In the genomic region with DNA sequence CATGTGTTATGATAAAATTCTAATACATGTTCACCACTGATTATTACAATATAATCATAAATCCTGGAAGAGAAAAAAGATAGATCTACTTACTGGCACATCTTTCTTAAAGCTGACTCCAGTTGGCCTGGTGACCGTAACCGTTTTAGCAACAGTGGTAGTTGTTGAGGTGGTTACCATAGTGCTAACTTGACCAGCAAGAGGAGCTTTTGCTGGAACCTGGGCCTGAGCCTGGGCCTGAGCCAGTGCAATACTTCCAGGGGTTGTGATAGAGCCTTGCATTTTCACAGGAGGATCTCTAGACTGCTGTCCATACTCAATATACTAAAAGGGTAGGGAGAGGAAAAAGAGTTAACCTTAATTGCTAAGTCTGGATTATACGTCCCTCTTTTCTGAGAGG, we compare ENCODE assay signal across 2 cellular contexts.
A peak's percentile ranks its signal among the peaks of the same experiment; 100 is the strongest.
TF ChIP-seq lines count a peak whose summit lies in the region.

No MANE protein-coding gene starts in this region.

TF ChIP-seq in K562, 482 proteins besides CTCF, POLR2A, EP300 and RAD21:
- TF ChIP-seq ETV5 (CRISPR knock-in tag; IDR thresholded peaks at IDR 0.05; ENCODE audit: low read depth) (no peak), RFX1 (IDR thresholded peaks at IDR 0.05) (peak; percentile 22; the same call in 1 of the 2 replicates), ZZZ3 (IDR thresholded peaks at IDR 0.05) (peak; percentile 23; the same call in 1 of the 2 replicates)

TF ChIP-seq in WTC11, 78 proteins besides CTCF, POLR2A, EP300 and RAD21:
- TF ChIP-seq CREM (CRISPR knock-in tag; IDR thresholded peaks at IDR 0.05) (no peak), ZNF396 (CRISPR knock-in tag; IDR thresholded peaks at IDR 0.05; ENCODE audit: borderline replicate concordance) (no peak), ZNF671 (CRISPR knock-in tag; IDR thresholded peaks at IDR 0.05) (no peak), RORB (CRISPR knock-in tag; IDR thresholded peaks at IDR 0.05) (no peak), IRF2 (CRISPR knock-in tag; IDR thresholded peaks at IDR 0.05; ENCODE audit: borderline replicate concordance, low read depth) (no peak)
- TF ChIP-seq, protein P1, sequence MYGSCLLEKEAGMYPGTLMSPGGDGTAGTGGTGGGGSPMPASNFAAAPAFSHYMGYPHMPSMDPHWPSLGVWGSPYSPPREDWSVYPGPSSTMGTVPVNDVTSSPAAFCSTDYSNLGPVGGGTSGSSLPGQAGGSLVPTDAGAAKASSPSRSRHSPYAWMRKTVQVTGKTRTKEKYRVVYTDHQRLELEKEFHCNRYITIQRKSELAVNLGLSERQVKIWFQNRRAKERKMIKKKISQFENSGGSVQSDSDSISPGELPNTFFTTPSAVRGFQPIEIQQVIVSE (CRISPR knock-in tag; IDR thresholded peaks at IDR 0.05; ENCODE audit: borderline replicate concordance), result no peak
- TF ChIP-seq, protein P2, sequence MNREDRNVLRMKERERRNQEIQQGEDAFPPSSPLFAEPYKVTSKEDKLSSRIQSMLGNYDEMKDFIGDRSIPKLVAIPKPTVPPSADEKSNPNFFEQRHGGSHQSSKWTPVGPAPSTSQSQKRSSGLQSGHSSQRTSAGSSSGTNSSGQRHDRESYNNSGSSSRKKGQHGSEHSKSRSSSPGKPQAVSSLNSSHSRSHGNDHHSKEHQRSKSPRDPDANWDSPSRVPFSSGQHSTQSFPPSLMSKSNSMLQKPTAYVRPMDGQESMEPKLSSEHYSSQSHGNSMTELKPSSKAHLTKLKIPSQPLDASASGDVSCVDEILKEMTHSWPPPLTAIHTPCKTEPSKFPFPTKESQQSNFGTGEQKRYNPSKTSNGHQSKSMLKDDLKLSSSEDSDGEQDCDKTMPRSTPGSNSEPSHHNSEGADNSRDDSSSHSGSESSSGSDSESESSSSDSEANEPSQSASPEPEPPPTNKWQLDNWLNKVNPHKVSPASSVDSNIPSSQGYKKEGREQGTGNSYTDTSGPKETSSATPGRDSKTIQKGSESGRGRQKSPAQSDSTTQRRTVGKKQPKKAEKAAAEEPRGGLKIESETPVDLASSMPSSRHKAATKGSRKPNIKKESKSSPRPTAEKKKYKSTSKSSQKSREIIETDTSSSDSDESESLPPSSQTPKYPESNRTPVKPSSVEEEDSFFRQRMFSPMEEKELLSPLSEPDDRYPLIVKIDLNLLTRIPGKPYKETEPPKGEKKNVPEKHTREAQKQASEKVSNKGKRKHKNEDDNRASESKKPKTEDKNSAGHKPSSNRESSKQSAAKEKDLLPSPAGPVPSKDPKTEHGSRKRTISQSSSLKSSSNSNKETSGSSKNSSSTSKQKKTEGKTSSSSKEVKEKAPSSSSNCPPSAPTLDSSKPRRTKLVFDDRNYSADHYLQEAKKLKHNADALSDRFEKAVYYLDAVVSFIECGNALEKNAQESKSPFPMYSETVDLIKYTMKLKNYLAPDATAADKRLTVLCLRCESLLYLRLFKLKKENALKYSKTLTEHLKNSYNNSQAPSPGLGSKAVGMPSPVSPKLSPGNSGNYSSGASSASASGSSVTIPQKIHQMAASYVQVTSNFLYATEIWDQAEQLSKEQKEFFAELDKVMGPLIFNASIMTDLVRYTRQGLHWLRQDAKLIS (CRISPR knock-in tag; IDR thresholded peaks at IDR 0.05; ENCODE audit: borderline replicate concordance), result no peak
- TF ChIP-seq, protein P3, sequence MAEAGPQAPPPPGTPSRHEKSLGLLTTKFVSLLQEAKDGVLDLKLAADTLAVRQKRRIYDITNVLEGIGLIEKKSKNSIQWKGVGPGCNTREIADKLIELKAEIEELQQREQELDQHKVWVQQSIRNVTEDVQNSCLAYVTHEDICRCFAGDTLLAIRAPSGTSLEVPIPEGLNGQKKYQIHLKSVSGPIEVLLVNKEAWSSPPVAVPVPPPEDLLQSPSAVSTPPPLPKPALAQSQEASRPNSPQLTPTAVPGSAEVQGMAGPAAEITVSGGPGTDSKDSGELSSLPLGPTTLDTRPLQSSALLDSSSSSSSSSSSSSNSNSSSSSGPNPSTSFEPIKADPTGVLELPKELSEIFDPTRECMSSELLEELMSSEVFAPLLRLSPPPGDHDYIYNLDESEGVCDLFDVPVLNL (CRISPR knock-in tag; IDR thresholded peaks at IDR 0.05; ENCODE audit: borderline replicate concordance, low read depth), result no peak
- TF ChIP-seq, protein P4, sequence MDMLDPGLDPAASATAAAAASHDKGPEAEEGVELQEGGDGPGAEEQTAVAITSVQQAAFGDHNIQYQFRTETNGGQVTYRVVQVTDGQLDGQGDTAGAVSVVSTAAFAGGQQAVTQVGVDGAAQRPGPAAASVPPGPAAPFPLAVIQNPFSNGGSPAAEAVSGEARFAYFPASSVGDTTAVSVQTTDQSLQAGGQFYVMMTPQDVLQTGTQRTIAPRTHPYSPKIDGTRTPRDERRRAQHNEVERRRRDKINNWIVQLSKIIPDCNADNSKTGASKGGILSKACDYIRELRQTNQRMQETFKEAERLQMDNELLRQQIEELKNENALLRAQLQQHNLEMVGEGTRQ (CRISPR knock-in tag; IDR thresholded peaks at IDR 0.05), result no peak
- TF ChIP-seq, protein P5, sequence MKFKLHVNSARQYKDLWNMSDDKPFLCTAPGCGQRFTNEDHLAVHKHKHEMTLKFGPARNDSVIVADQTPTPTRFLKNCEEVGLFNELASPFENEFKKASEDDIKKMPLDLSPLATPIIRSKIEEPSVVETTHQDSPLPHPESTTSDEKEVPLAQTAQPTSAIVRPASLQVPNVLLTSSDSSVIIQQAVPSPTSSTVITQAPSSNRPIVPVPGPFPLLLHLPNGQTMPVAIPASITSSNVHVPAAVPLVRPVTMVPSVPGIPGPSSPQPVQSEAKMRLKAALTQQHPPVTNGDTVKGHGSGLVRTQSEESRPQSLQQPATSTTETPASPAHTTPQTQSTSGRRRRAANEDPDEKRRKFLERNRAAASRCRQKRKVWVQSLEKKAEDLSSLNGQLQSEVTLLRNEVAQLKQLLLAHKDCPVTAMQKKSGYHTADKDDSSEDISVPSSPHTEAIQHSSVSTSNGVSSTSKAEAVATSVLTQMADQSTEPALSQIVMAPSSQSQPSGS (CRISPR knock-in tag; IDR thresholded peaks at IDR 0.05; ENCODE audit: borderline replicate concordance, low read depth), result no peak
- TF ChIP-seq, protein P6, sequence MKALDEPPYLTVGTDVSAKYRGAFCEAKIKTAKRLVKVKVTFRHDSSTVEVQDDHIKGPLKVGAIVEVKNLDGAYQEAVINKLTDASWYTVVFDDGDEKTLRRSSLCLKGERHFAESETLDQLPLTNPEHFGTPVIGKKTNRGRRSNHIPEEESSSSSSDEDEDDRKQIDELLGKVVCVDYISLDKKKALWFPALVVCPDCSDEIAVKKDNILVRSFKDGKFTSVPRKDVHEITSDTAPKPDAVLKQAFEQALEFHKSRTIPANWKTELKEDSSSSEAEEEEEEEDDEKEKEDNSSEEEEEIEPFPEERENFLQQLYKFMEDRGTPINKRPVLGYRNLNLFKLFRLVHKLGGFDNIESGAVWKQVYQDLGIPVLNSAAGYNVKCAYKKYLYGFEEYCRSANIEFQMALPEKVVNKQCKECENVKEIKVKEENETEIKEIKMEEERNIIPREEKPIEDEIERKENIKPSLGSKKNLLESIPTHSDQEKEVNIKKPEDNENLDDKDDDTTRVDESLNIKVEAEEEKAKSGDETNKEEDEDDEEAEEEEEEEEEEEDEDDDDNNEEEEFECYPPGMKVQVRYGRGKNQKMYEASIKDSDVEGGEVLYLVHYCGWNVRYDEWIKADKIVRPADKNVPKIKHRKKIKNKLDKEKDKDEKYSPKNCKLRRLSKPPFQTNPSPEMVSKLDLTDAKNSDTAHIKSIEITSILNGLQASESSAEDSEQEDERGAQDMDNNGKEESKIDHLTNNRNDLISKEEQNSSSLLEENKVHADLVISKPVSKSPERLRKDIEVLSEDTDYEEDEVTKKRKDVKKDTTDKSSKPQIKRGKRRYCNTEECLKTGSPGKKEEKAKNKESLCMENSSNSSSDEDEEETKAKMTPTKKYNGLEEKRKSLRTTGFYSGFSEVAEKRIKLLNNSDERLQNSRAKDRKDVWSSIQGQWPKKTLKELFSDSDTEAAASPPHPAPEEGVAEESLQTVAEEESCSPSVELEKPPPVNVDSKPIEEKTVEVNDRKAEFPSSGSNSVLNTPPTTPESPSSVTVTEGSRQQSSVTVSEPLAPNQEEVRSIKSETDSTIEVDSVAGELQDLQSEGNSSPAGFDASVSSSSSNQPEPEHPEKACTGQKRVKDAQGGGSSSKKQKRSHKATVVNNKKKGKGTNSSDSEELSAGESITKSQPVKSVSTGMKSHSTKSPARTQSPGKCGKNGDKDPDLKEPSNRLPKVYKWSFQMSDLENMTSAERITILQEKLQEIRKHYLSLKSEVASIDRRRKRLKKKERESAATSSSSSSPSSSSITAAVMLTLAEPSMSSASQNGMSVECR (CRISPR knock-in tag; IDR thresholded peaks at IDR 0.05; ENCODE audit: borderline replicate concordance), result no peak
TF ChIP-seq in WTC11: peak in this region for 0.
